28 cellular contexts compared by ENCODE assay signal in the genomic region with DNA sequence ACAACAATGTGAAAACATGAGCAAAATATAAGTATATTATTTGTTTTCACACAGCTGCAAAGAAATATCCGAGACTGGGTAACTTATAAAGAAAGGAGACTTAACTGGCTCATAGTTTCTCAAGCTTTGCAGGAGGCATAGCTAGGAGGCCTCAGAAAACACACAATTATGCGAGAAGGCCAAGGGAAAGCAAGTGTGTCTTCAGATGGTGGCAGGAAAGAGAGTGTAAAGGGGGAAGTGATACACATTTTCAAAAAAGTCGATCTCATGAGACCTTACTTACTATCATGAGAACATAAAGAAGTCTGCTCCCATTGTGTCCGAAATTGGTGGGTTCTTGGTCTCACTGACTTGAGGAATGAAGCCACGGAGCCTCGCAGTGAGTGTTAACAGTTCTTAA.
"Had no signal": no experiment of that assay in that cellular context is flagged by ENCODE, and none has a peak within 500 bp of the region (broad histone marks: within the 10 kb centered on the region; RNA-seq: fewer than 3 reads in every experiment).

No MANE protein-coding gene starts in this region.

- H3K4me3 ChIP-seq: cardiac muscle cell, MG63, SJSA1 had no signal

- H3K4me1 ChIP-seq: SJSA1 had no signal

- H3K27ac ChIP-seq: brain microvascular endothelial cell, cardiac muscle cell, SJSA1, VCaP had no signal

- H3K27me3 ChIP-seq: brain microvascular endothelial cell, cardiac muscle cell, MG63, SJSA1 had no signal

- DNase-seq: activated CD4-positive, alpha-beta memory T cell treated with anti-CD3 and anti-CD28 coated beads, Interleukin-2, amount 10 ng/mL, durations not matched to agents 7 days and 5 days; activated CD4-positive, alpha-beta T cell treated with anti-CD3 and anti-CD28 coated beads for 36 hours; activated CD4-positive, alpha-beta T cell treated with anti-CD3 and anti-CD28 coated beads, Interleukin-2, amount 50 U/mL, for 1 hour; activated gamma-delta T cell; activated naive CD4-positive, alpha-beta T cell treated with anti-CD3 and anti-CD28 coated beads for 36 hours; activated T-cell treated with anti-CD3 and anti-CD28 coated beads for 4 hours; activated T-cell treated with anti-CD3 and anti-CD28 coated beads, Interleukin-2, amount 50 U/mL, for 48 hours; amygdala; brain microvascular endothelial cell; MG63; NCI-H1105; NCI-H1436; NCI-H1694 treated with DMSO at 0.1 percent for 48 hours; NCI-H2029 treated with DMSO at 0.1 percent for 48 hours; NCI-H345; NCI-H510A; NCI-H526 treated with DMSO at 0.1 percent for 48 hours; NCI-H82; OCI-M1; RPMI8226; T-helper 2 cell had no signal

- H3K9me3 ChIP-seq: MG63, SJSA1 had no signal

- H3K36me3 ChIP-seq: brain microvascular endothelial cell, cardiac muscle cell, MG63, SJSA1 had no signal

- ATAC-seq: activated CD4-positive, alpha-beta T cell treated with anti-CD3 and anti-CD28 coated beads for 36 hours; activated T-helper 17 cell treated with anti-CD3 and anti-CD28 coated beads, Interleukin-2, amount 50 U/mL, for 72 hours; Panc1; Right ventricle myocardium inferior; SK-N-SH treated with all-trans-retinoic acid at 6 μM for 48 hours had no signal
